33 cellular contexts compared by ENCODE assay signal in genomic region chr10:10479465-10479864, GRCh38.
"Had no signal": no experiment of that assay in that cellular context is flagged by ENCODE, and none has a peak within 500 bp of the region (broad histone marks: within the 10 kb centered on the region; RNA-seq: fewer than 3 reads in every experiment).

No MANE protein-coding gene starts in this region.

- H3K4me1 ChIP-seq: adrenal gland, ascending aorta had no signal

- H3K4me1 Mint-ChIP-seq: activated B cell treated with CpG ODN at 0.5 μM for 24 hours; activated CD4-positive, alpha-beta T cell treated with anti-CD3 and anti-CD28 coated beads, Interleukin-2, amount 10 ng/mL, durations not matched to agents 24 days and 14 days; activated naive CD8-positive, alpha-beta T cell treated with anti-CD3 and anti-CD28 coated beads for 36 hours; activated T-helper 17 cell treated with anti-CD3 and anti-CD28 coated beads, Interleukin-2, amount 50 U/mL, for 72 hours; central memory CD8-positive, alpha-beta T cell; T-helper 17 cell had no signal

- ATAC-seq: activated CD8-positive, alpha-beta T cell treated with anti-CD3 and anti-CD28 coated beads for 36 hours; activated naive CD4-positive, alpha-beta T cell treated with anti-CD3 and anti-CD28 coated beads, Interleukin-2, amount 50 U/mL, for 72 hours; activated T-cell treated with anti-CD3 and anti-CD28 coated beads, Interleukin-2, amount 50 U/mL, for 4 hours; activated T-cell treated with anti-CD3 and anti-CD28 coated beads, Interleukin-2, amount 50 U/mL, for 72 hours; activated T-helper 17 cell treated with anti-CD3 and anti-CD28 coated beads, Interleukin-2, amount 50 U/mL, for 72 hours; T-helper 17 cell had no signal

- DNase-seq: activated B cell treated with CpG ODN at 0.5 μM for 24 hours; activated CD4-positive, alpha-beta memory T cell treated with anti-CD3 and anti-CD28 coated beads for 36 hours; activated CD4-positive, alpha-beta T cell treated with anti-CD3 and anti-CD28 coated beads for 4 hours; activated CD4-positive, alpha-beta T cell treated with anti-CD3 and anti-CD28 coated beads, Interleukin-2, amount 10 ng/mL, durations not matched to agents 24 days and 14 days; activated CD4-positive, alpha-beta T cell treated with anti-CD3 and anti-CD28 coated beads, Interleukin-2, amount 50 U/mL, for 1 hour; activated CD4-positive, alpha-beta T cell treated with anti-CD3 and anti-CD28 coated beads, Interleukin-2, amount 50 U/mL, for 4 hours; activated CD4-positive, CD25-positive, alpha-beta regulatory T cell treated with anti-CD3 and anti-CD28 coated beads, Interleukin-2, amount 50 U/mL, for 72 hours; activated CD8-positive, alpha-beta memory T cell treated with anti-CD3 and anti-CD28 coated beads, Interleukin-2, amount 50 U/mL, for 4 hours; activated CD8-positive, alpha-beta T cell treated with anti-CD3 and anti-CD28 coated beads for 36 hours; activated effector memory CD4-positive, alpha-beta T cell treated with anti-CD3 and anti-CD28 coated beads, Interleukin-2, amount 50 U/mL, for 16 hours; activated gamma-delta T cell treated with Interleukin-2 at 50 U/mL for 16 hours; activated naive CD4-positive, alpha-beta T cell; activated naive CD4-positive, alpha-beta T cell treated with anti-CD3 and anti-CD28 coated beads for 36 hours; activated naive CD4-positive, alpha-beta T cell treated with anti-CD3 and anti-CD28 coated beads, Interleukin-2, amount 50 U/mL, for 16 hours; activated naive CD8-positive, alpha-beta T cell treated with anti-CD3 and anti-CD28 coated beads for 36 hours; activated T-cell treated with anti-CD3 and anti-CD28 coated beads for 4 hours; activated T-cell treated with anti-CD3 and anti-CD28 coated beads, Interleukin-2, amount 50 U/mL, for 1 hour; activated T-cell treated with anti-CD3 and anti-CD28 coated beads, Interleukin-2, amount 50 U/mL, for 4 hours; activated T-cell treated with anti-CD3 and anti-CD28 coated beads, Interleukin-2, amount 50 U/mL, for 72 hours; adrenal gland; amygdala; anterior cingulate cortex; caudate nucleus; cerebellar nuclear complex; T-helper 17 cell had no signal

- H3K36me3 ChIP-seq: adrenal gland, ascending aorta, cardiac muscle cell had no signal

- H3K9me3 Mint-ChIP-seq: activated B cell treated with CpG ODN at 0.5 μM for 24 hours; activated CD4-positive, alpha-beta memory T cell treated with anti-CD3 and anti-CD28 coated beads for 36 hours; activated CD4-positive, alpha-beta T cell treated with anti-CD3 and anti-CD28 coated beads, Interleukin-2, amount 10 ng/mL, durations not matched to agents 24 days and 14 days; activated CD8-positive, alpha-beta T cell treated with anti-CD3 and anti-CD28 coated beads for 36 hours; activated naive CD4-positive, alpha-beta T cell treated with anti-CD3 and anti-CD28 coated beads for 36 hours; activated naive CD4-positive, alpha-beta T cell treated with anti-CD3 and anti-CD28 coated beads, Interleukin-2, amount 50 U/mL, for 72 hours; activated naive CD8-positive, alpha-beta T cell treated with anti-CD3 and anti-CD28 coated beads for 36 hours; activated T-cell treated with anti-CD3 and anti-CD28 coated beads, Interleukin-2, amount 50 U/mL, for 4 hours; activated T-helper 1 cell treated with anti-CD3 and anti-CD28 coated beads, Interleukin-12 subunit alpha, Interleukin-12 subunit beta, Interleukin-2, Interleukin-4 antibody, amounts not matched to agents 30 ng/mL and 10 ng/mL and 1 ng/mL, durations not matched to agents 14 hours and 24 hours and 36 hours; central memory CD8-positive, alpha-beta T cell had no signal

- H3K4me3 ChIP-seq: adrenal gland, ascending aorta, cardiac muscle cell had no signal

- H3K36me3 Mint-ChIP-seq: activated CD4-positive, alpha-beta memory T cell treated with anti-CD3 and anti-CD28 coated beads for 36 hours; activated naive CD4-positive, alpha-beta T cell treated with anti-CD3 and anti-CD28 coated beads, Interleukin-2, amount 50 U/mL, for 72 hours; activated naive CD8-positive, alpha-beta T cell treated with anti-CD3 and anti-CD28 coated beads for 36 hours; brain had no signal

- H3K27ac ChIP-seq: adrenal gland, ascending aorta, cardiac muscle cell, VCaP had no signal

- H3K9me3 ChIP-seq: adrenal gland, ascending aorta had no signal

- H3K27ac Mint-ChIP-seq: activated B cell treated with CpG ODN at 0.5 μM for 24 hours; activated CD4-positive, alpha-beta memory T cell treated with anti-CD3 and anti-CD28 coated beads for 36 hours; activated CD4-positive, alpha-beta T cell treated with anti-CD3 and anti-CD28 coated beads, Interleukin-2, amount 10 ng/mL, durations not matched to agents 24 days and 14 days; activated CD8-positive, alpha-beta T cell treated with anti-CD3 and anti-CD28 coated beads for 36 hours; activated naive CD4-positive, alpha-beta T cell treated with anti-CD3 and anti-CD28 coated beads for 36 hours; activated naive CD4-positive, alpha-beta T cell treated with anti-CD3 and anti-CD28 coated beads, Interleukin-2, amount 50 U/mL, for 72 hours; activated naive CD8-positive, alpha-beta T cell treated with anti-CD3 and anti-CD28 coated beads for 36 hours; activated T-cell treated with anti-CD3 and anti-CD28 coated beads, Interleukin-2, amount 50 U/mL, for 72 hours; activated T-helper 1 cell treated with anti-CD3 and anti-CD28 coated beads, Interleukin-12 subunit alpha, Interleukin-12 subunit beta, Interleukin-2, Interleukin-4 antibody, amounts not matched to agents 30 ng/mL and 10 ng/mL and 1 ng/mL, durations not matched to agents 14 hours and 24 hours and 36 hours; activated T-helper 17 cell treated with anti-CD3 and anti-CD28 coated beads, Interleukin-2, amount 50 U/mL, for 72 hours; brain; T-helper 17 cell had no signal

- H3K4me3 Mint-ChIP-seq: activated B cell treated with CpG ODN at 0.5 μM for 24 hours; activated CD4-positive, alpha-beta memory T cell treated with anti-CD3 and anti-CD28 coated beads for 36 hours; activated CD4-positive, alpha-beta T cell treated with anti-CD3 and anti-CD28 coated beads, Interleukin-2, amount 10 ng/mL, durations not matched to agents 24 days and 14 days; activated CD8-positive, alpha-beta T cell treated with anti-CD3 and anti-CD28 coated beads for 36 hours; activated naive CD4-positive, alpha-beta T cell treated with anti-CD3 and anti-CD28 coated beads for 36 hours; activated naive CD8-positive, alpha-beta T cell treated with anti-CD3 and anti-CD28 coated beads for 36 hours; activated T-cell treated with anti-CD3 and anti-CD28 coated beads, Interleukin-2, amount 50 U/mL, for 4 hours; activated T-cell treated with anti-CD3 and anti-CD28 coated beads, Interleukin-2, amount 50 U/mL, for 72 hours; activated T-helper 1 cell treated with anti-CD3 and anti-CD28 coated beads, Interleukin-12 subunit alpha, Interleukin-12 subunit beta, Interleukin-2, Interleukin-4 antibody, amounts not matched to agents 30 ng/mL and 10 ng/mL and 1 ng/mL, durations not matched to agents 14 hours and 24 hours and 36 hours; activated T-helper 17 cell treated with anti-CD3 and anti-CD28 coated beads, Interleukin-2, amount 50 U/mL, for 72 hours; brain; central memory CD8-positive, alpha-beta T cell had no signal

- H3K27me3 ChIP-seq: adrenal gland, ascending aorta, cardiac muscle cell had no signal
